8 cellular contexts compared by ENCODE assay signal in genomic region chr12:55717397-55718007, GRCh38. TPM values are rescaled to one million over a fixed set of nuclear protein-coding genes. Genes with fewer than 3 reads are reported as not detected.
DNase-seq lines count a peak whose midpoint lies in the region; ATAC-seq, FAIRE-seq and TF ChIP-seq lines count a peak whose summit lies in the region.

No MANE protein-coding gene starts in this region.

- no peak for TF ChIP-seq EP300 in upper lobe of left lung (IDR thresholded peaks at IDR 0.05)

- H3K27me3 Mint-ChIP-seq in CD14-positive monocyte (ENCODE audit: low read depth in 3 of 3): peaks cover 6 to 8% (median 8%) of the 10 kb centered on the region in 3 donors

- H3K36me3 ChIP-seq in upper lobe of left lung: peaks cover 0 to 6% (median 2%) of the 10 kb centered on the region in 4 donors

- intact Hi-C loops in CD14-positive monocyte (cut with micrococcal nuclease): loop anchor here in 1 of 2 donors (5.0 kb wide), 1 partner anchor 35 kb away; a partner anchor contains a TSS

- peak overlapping the region; percentile 93 to 97 (median 94) for H3K27ac ChIP-seq in upper lobe of left lung

- WGBS in upper lobe of left lung, 2 donors: 34 to 52% methylated on average over 4 of the region's 4 CpGs

- DNase-seq in CD14-positive monocyte (ENCODE audit: low spot score) (no peak), astrocyte of the cerebellum (ENCODE audit: low read depth) (no peak), medulla oblongata (ENCODE audit: extremely low spot score) (peak; percentile 4), upper lobe of left lung (no peak), COR-L47 (lab: John Stamatoyannopoulos, UW) (no peak), D721Med (ENCODE audit: insufficient read length, low spot score) (no peak), midbrain (lab: John Stamatoyannopoulos, UW) (no peak)
- DNase-seq in Jurkat, Clone E6-1 (ENCODE audit: low read depth, low spot score): no peak

- in situ Hi-C loops in astrocyte of the cerebellum (cut with HindIII; ENCODE audit: low sequenced_read_pairs): no loop called here

- H3K36me3 Mint-ChIP-seq in CD14-positive monocyte: peaks cover 22 to 36% of the 10 kb centered on the region in 2 donors

- TF ChIP-seq CTCF in CD14-positive monocyte (IDR thresholded peaks at IDR 0.05): no peak
- no peak for TF ChIP-seq CTCF in astrocyte of the cerebellum (IDR thresholded peaks at IDR 0.05; ENCODE audit: low read depth, low read length, missing control alignments)
- no peak for TF ChIP-seq CTCF in upper lobe of left lung (IDR thresholded peaks at IDR 0.05)
- no peak for TF ChIP-seq CTCF in D721Med (IDR thresholded peaks at IDR 0.05; ENCODE audit: insufficient read depth, missing control alignments)

- peak overlapping the region; percentile 88 to 94 for H3K4me3 Mint-ChIP-seq in CD14-positive monocyte

- H3K9me3 Mint-ChIP-seq in CD14-positive monocyte: no peaks in the 10 kb centered on the region

- no peak for ATAC-seq in upper lobe of left lung (ENCODE audit: low FRiP score in 2 of 2)

- H3K27me3 ChIP-seq in upper lobe of left lung: no peaks in the 10 kb centered on the region

- H3K4me1 ChIP-seq in upper lobe of left lung: peaks cover 32 to 63% (median 41%) of the 10 kb centered on the region in 4 donors

- no peak for FAIRE-seq in D721Med (lab: Jason Lieb, UNC)

- H3K4me3 ChIP-seq in Jurkat, Clone E6-1 (ENCODE audit: low read length): peak overlapping the region; percentile 94
- peak overlapping the region; percentile 56 for H3K4me3 ChIP-seq in astrocyte of the cerebellum (ENCODE audit: low read depth, low read length)
- H3K4me3 ChIP-seq in upper lobe of left lung: peak overlapping the region in 2 of 4 donors; percentile 87 to 89

- no peak for TF ChIP-seq POLR2A in upper lobe of left lung (IDR thresholded peaks at IDR 0.05)

- H3K4me1 Mint-ChIP-seq in CD14-positive monocyte: peaks cover 50% of the 10 kb centered on the region

- H3K9me3 ChIP-seq in upper lobe of left lung: no peaks in the 10 kb centered on the region

- H3K27ac Mint-ChIP-seq in CD14-positive monocyte: peak overlapping the region; percentile 87 to 97 (median 93)

RNA-seq across cellular contexts. Expression of gene BLOC1S1, which starts 1.7 kb away (rescaled TPM):
- 100 to 1,000 TPM; 222 to 223 TPM for polyA plus RNA-seq in CD14-positive monocyte
- polyA plus RNA-seq in Jurkat, Clone E6-1 (2012; ENCODE audit: insufficient read depth, insufficient read length): 218 TPM
- 100 to 1,000 TPM in 5 of 6 donors, 10 to 100 TPM in 1; 34.6 to 255 (median 139) TPM for total RNA-seq in upper lobe of left lung

RNA-seq across cellular contexts. Expression of gene RDH5, which starts 2.7 kb away (rescaled TPM):
- polyA plus RNA-seq in CD14-positive monocyte: 1 to 10 TPM; 1.2 TPM
- 4.6 TPM for polyA plus RNA-seq in Jurkat, Clone E6-1 (2012; ENCODE audit: insufficient read depth, insufficient read length)
- total RNA-seq in upper lobe of left lung: 10 to 100 TPM in 1 of 6 donors, 1 to 10 TPM in 5; 3.8 to 37.7 (median 5.6) TPM

RNA-seq across cellular contexts. Expression of gene ITGA7, which starts 9.8 kb away (rescaled TPM):
- under 1 TPM; 0.23 to 0.55 TPM for polyA plus RNA-seq in CD14-positive monocyte
- 6.4 TPM for polyA plus RNA-seq in Jurkat, Clone E6-1 (2012; ENCODE audit: insufficient read depth, insufficient read length)
- total RNA-seq in upper lobe of left lung: 10 to 100 TPM in 3 of 6 donors, 1 to 10 TPM in 3; 4.6 to 30.4 (median 9.0) TPM

RNA-seq across cellular contexts. Expression of gene CD63, which starts 11.3 kb away (rescaled TPM):
- 1,000 to 10,000 TPM in 1 of 2 donors, 100 to 1,000 TPM in 1; 988 to 1,099 TPM for polyA plus RNA-seq in CD14-positive monocyte
- polyA plus RNA-seq in Jurkat, Clone E6-1 (2012; ENCODE audit: insufficient read depth, insufficient read length): 177 TPM
- 1,000 to 10,000 TPM in 3 of 6 donors, 100 to 1,000 TPM in 3; 399 to 1,448 (median 972) TPM for total RNA-seq in upper lobe of left lung

RNA-seq across cellular contexts. Expression of gene GDF11, which starts 25.4 kb away (rescaled TPM):
- polyA plus RNA-seq in CD14-positive monocyte: under 1 TPM; 0.08 to 0.09 TPM
- polyA plus RNA-seq in Jurkat, Clone E6-1 (2012; ENCODE audit: insufficient read depth, insufficient read length): 9.4 TPM
- 1 to 10 TPM; 1.0 to 6.8 (median 2.3) TPM for total RNA-seq in upper lobe of left lung
